In genomic region chr19:17495639-17496265, GRCh38 we compare ENCODE assay signal across 2 cellular contexts.
TF ChIP-seq lines count a peak whose summit lies in the region.

No MANE protein-coding gene starts in this region.

TF ChIP-seq in SK-N-SH, 30 proteins besides CTCF, POLR2A, EP300 and RAD21:
- no peak for TF ChIP-seq SMC3 (IDR thresholded peaks at IDR 0.05; ENCODE audit: low read depth, low read length)
- no peak for TF ChIP-seq USF1 (IDR thresholded peaks at IDR 0.05; ENCODE audit: borderline replicate concordance, low read depth)
- TF ChIP-seq ELF1 (IDR thresholded peaks at IDR 0.05), result no peak
- TF ChIP-seq FOSL2 (IDR thresholded peaks at IDR 0.05; ENCODE audit: borderline replicate concordance, low read depth), result no peak
- no peak for TF ChIP-seq FOXJ3 (CRISPR knock-in tag; IDR thresholded peaks at IDR 0.05)
- no peak for TF ChIP-seq USF2 (IDR thresholded peaks at IDR 0.05; ENCODE audit: borderline replicate concordance, low read depth, low read length)
- TF ChIP-seq EZH2phosphoT487 (IDR thresholded peaks at IDR 0.05; ENCODE audit: borderline replicate concordance, low read depth), result no peak
- TF ChIP-seq PBX3 (IDR thresholded peaks at IDR 0.05), result no peak
- no peak for TF ChIP-seq YY1 (IDR thresholded peaks at IDR 0.05; ENCODE audit: low read depth)
- no peak for TF ChIP-seq GABPA (IDR thresholded peaks at IDR 0.05; ENCODE audit: low read depth)
- TF ChIP-seq IRF3 (IDR thresholded peaks at IDR 0.05; ENCODE audit: low read depth, low read length), result no peak
- TF ChIP-seq CHD2 (IDR thresholded peaks at IDR 0.05; ENCODE audit: low read length, partially characterized antibody), result no peak
- no peak for TF ChIP-seq SIN3A (IDR thresholded peaks at IDR 0.05; ENCODE audit: borderline replicate concordance, low read depth, low read length)
- no peak for TF ChIP-seq ZBTB33 (IDR thresholded peaks at IDR 0.05; ENCODE audit: borderline replicate concordance, low read depth)

TF ChIP-seq in SK-N-SH treated with all-trans-retinoic acid at 6 μM for 48 hours, 23 proteins besides CTCF, POLR2A, EP300 and RAD21:
- no peak for TF ChIP-seq TSHZ2 (CRISPR knock-in tag; IDR thresholded peaks at IDR 0.05)
- TF ChIP-seq RARB (CRISPR knock-in tag; IDR thresholded peaks at IDR 0.05), result no peak
- no peak for TF ChIP-seq ZNF70 (CRISPR knock-in tag; IDR thresholded peaks at IDR 0.05)
